Comparison of ENCODE assay signal across 8 cellular contexts in genomic region chr6:79949235-79949634, GRCh38. TPM values are rescaled to one million over a fixed set of nuclear protein-coding genes. Genes with fewer than 3 reads are reported as not detected.
DNase-seq lines count a peak whose midpoint lies in the region; ATAC-seq and TF ChIP-seq lines count a peak whose summit lies in the region.

No MANE protein-coding gene starts in this region.

- peak; percentile 46 to 68 for TF ChIP-seq CTCF in brain (conservative IDR thresholded peaks at IDR 0.05)

- no peak overlapping the region for H3K27ac ChIP-seq in SJSA1

- no peak overlapping the region for H3K4me3 ChIP-seq in SJSA1

- no peak overlapping the region for H3K27ac Mint-ChIP-seq in brain

- H3K9me3 Mint-ChIP-seq in brain = peaks cover 0 to 3% (median 0%) of the 10 kb centered on the region in 5 experiments

- H3K4me3 Mint-ChIP-seq in brain = peak overlapping the region; percentile 24 to 81 (median 49)

- intact Hi-C loops in Right ventricle myocardium superior (cut with DNase I) = no loop called here
- intact Hi-C loops in Right ventricle myocardium inferior (cut with DNase I) = loop anchor here (10.0 kb wide), 1 partner anchor 146 kb away; no protein-coding TSS in a partner anchor

- peaks cover 12% of the 10 kb centered on the region for H3K27me3 Mint-ChIP-seq in brain

- H3K4me1 Mint-ChIP-seq in brain = peaks cover 28% of the 10 kb centered on the region

- H3K27me3 ChIP-seq in SJSA1 (replicated peaks) = peaks cover 28% of the 10 kb centered on the region

- DNase-seq in Right ventricle myocardium superior (peak; percentile 39), Right ventricle myocardium inferior (ENCODE audit: missing footprints) (no peak), H4 (ENCODE audit: low spot score) (peak; percentile 53), M059J (ENCODE audit: low read depth) (peak; percentile 70), SJSA1 (ENCODE audit: low read depth in 1 of 2, low spot score in 2 of 2) (peak; percentile 34 to 47), left kidney (ENCODE audit: low read depth, low spot score) (peak; percentile 86), superior temporal gyrus (ENCODE audit: extremely low spot score) (peak; percentile 72)

- ATAC-seq in Right ventricle myocardium superior (ENCODE audit: poor library complexity) (no peak), Right ventricle myocardium inferior (no peak)

- no peaks in the 10 kb centered on the region for H3K9me3 ChIP-seq in SJSA1 (replicated peaks)

- H3K36me3 Mint-ChIP-seq in brain = no peaks in the 10 kb centered on the region

- H3K4me1 ChIP-seq in SJSA1 (replicated peaks) = peaks cover 13% of the 10 kb centered on the region; the same call in 1 of the 2 replicates

- H3K36me3 ChIP-seq in SJSA1 = no peaks in the 10 kb centered on the region

RNA-seq across cellular contexts. Expression of gene ELOVL4, which starts 1.9 kb away (rescaled TPM):
- 0.13 TPM for total RNA-seq in Right ventricle myocardium superior
- total RNA-seq in Right ventricle myocardium inferior = 0.41 TPM
- total RNA-seq in H4 (2014; rRNA removed; shearing (Covaris generic)) = 2.9 and 4.5 TPM in 2 replicates
- total RNA-seq in M059J (2014; rRNA removed; shearing (Covaris generic)) = 2.4 and 4.0 TPM in 2 replicates
- total RNA-seq in SJSA1 (2014; rRNA removed; shearing (Covaris generic)) = 1.2 and 1.3 TPM in 2 replicates
- polyA plus RNA-seq in brain (ENCODE audit: insufficient read depth, low read depth, low replicate concordance) = 9.4 TPM

RNA-seq across cellular contexts. Expression of gene TTK, which starts 55.2 kb away (rescaled TPM):
- 0.32 TPM for total RNA-seq in Right ventricle myocardium superior
- 0.43 TPM for total RNA-seq in Right ventricle myocardium inferior
- 27.1 and 32.3 TPM in 2 replicates for total RNA-seq in H4 (2014; rRNA removed; shearing (Covaris generic))
- 82.3 and 86.0 TPM in 2 replicates for total RNA-seq in M059J (2014; rRNA removed; shearing (Covaris generic))
- total RNA-seq in SJSA1 (2014; rRNA removed; shearing (Covaris generic)) = 82.3 and 112 TPM in 2 replicates
- polyA plus RNA-seq in brain (ENCODE audit: insufficient read depth, low read depth, low replicate concordance) = 12.8 TPM

Comparison
In these comparisons a context has a peak if more than half of its experiments do, and no peak if none do; other contexts are left out.
1. RNA of gene TTK, which starts 55.2 kb away (total RNA-seq): 82.3 to 86.0 TPM in M059J, 82.3 to 112 TPM in SJSA1 and 27.1 to 32.3 TPM in H4; 0.43 TPM in Right ventricle myocardium inferior (single experiment) and 0.32 TPM in Right ventricle myocardium superior (single experiment); every median in the first group is over 10 times any median in the second.